ENCODE assay signal across 8 cellular contexts in genomic region chr14:61470261-61470953, GRCh38.
A peak's percentile ranks its signal among the peaks of the same experiment; 100 is the strongest.
DNase-seq lines count a peak whose midpoint lies in the region; ATAC-seq, FAIRE-seq and TF ChIP-seq lines count a peak whose summit lies in the region.

No MANE protein-coding gene starts in this region.

- intact Hi-C loops in left ventricle myocardium inferior (cut with micrococcal nuclease), result no loop called here

- no peak overlapping the region for H3K4me3 ChIP-seq in LNCaP clone FGC (ENCODE audit: low read depth, low read length)
- peak overlapping the region; percentile 52 for H3K4me3 ChIP-seq in left ventricle myocardium inferior

- H3K27ac ChIP-seq in left ventricle myocardium inferior (replicated peaks), result peak overlapping the region; percentile 90

- no peak for DNase-seq in D721Med (ENCODE audit: insufficient read length, low spot score)
- no peak for DNase-seq in LNCaP clone FGC (ENCODE audit: low read depth)
- peak; percentile 52 for DNase-seq in activated CD8-positive, alpha-beta memory T cell treated with anti-CD3 and anti-CD28 coated beads, Interleukin-2, amount 50 U/mL, for 48 hours
- peak; percentile 48 for DNase-seq in left ventricle myocardium inferior
- DNase-seq in stimulated activated naive CD8-positive, alpha-beta T cell treated with anti-CD3 and anti-CD28 coated beads, Interleukin-15, Interleukin-2, amounts not matched to agents 100 U/mL and 50 U/mL, for 24 hours, result peak; percentile 12
- no peak for DNase-seq in epidermal melanocyte (ENCODE audit: insufficient read length, low spot score)

- no peaks in the 10 kb centered on the region for H3K27me3 ChIP-seq in left ventricle myocardium inferior (ENCODE audit: low read depth)

- no peaks in the 10 kb centered on the region for H3K36me3 ChIP-seq in left ventricle myocardium inferior

- ATAC-seq in stimulated activated naive CD8-positive, alpha-beta T cell treated with anti-CD3 and anti-CD28 coated beads, Interleukin-15, Interleukin-2, amounts not matched to agents 100 U/mL and 50 U/mL, for 24 hours, result no peak
- ATAC-seq in HG02973 (IDR thresholded peaks at IDR 0.05; ENCODE audit: unreplicated experiment) (no peak), GM21737 (IDR thresholded peaks at IDR 0.05; ENCODE audit: unreplicated experiment) (no peak)

- H3K4me1 ChIP-seq in left ventricle myocardium inferior, result peaks cover 97% of the 10 kb centered on the region

- no peaks in the 10 kb centered on the region for H3K9me3 ChIP-seq in left ventricle myocardium inferior (replicated peaks)

- TF ChIP-seq CTCF in D721Med (IDR thresholded peaks at IDR 0.05; ENCODE audit: insufficient read depth, missing control alignments) (peak; percentile 53), LNCaP clone FGC (IDR thresholded peaks at IDR 0.05; ENCODE audit: control insufficient read depth, extremely low read depth, insufficient read depth) (peak; percentile 33), left ventricle myocardium inferior (IDR thresholded peaks at IDR 0.05; ENCODE audit: borderline replicate concordance) (peak; percentile 42)

- FAIRE-seq in D721Med (lab: Jason Lieb, UNC), result no peak

Comparison
In these comparisons a context has a peak if more than half of its experiments do, and no peak if none do; other contexts are left out.
1. DNase-seq: peak in activated CD8-positive, alpha-beta memory T cell treated with anti-CD3 and anti-CD28 coated beads, Interleukin-2, amount 50 U/mL, for 48 hours (single experiment), left ventricle myocardium inferior (single experiment) and stimulated activated naive CD8-positive, alpha-beta T cell treated with anti-CD3 and anti-CD28 coated beads, Interleukin-15, Interleukin-2, amounts not matched to agents 100 U/mL and 50 U/mL, for 24 hours (single experiment); none in D721Med (single experiment), LNCaP clone FGC (single experiment) and epidermal melanocyte (single experiment).
2. Peak in every context shown above with its lines, with median percentiles within 50 percentile points of each other: CTCF ChIP-seq.